16 cellular contexts compared by ENCODE assay signal in genomic region chr5:171745602-171746001, GRCh38. TPM values are rescaled to one million over a fixed set of nuclear protein-coding genes. Genes with fewer than 3 reads are reported as not detected.
A peak's percentile ranks its signal among the peaks of the same experiment; 100 is the strongest.
DNase-seq lines count a peak whose midpoint lies in the region; ATAC-seq and TF ChIP-seq lines count a peak whose summit lies in the region.
"Had no signal": no experiment of that assay in that cellular context is flagged by ENCODE, and none has a peak within 500 bp of the region (broad histone marks: within the 10 kb centered on the region; RNA-seq: fewer than 3 reads in every experiment).

No MANE protein-coding gene starts in this region.

- no peak for ATAC-seq in left lobe of liver
- no peak for ATAC-seq in activated CD8-positive, alpha-beta memory T cell treated with anti-CD3 and anti-CD28 coated beads, Interleukin-2, amount 10 ng/mL, durations not matched to agents 7 days and 5 days

- H3K9me3 Mint-ChIP-seq in activated CD8-positive, alpha-beta memory T cell treated with anti-CD3 and anti-CD28 coated beads, Interleukin-2, amount 10 ng/mL, durations not matched to agents 7 days and 5 days (ENCODE audit: low read depth), result no peaks in the 10 kb centered on the region

- CTCF ChIA-PET in activated CD8-positive, alpha-beta memory T cell treated with anti-CD3 and anti-CD28 coated beads, Interleukin-2, amount 10 ng/mL, durations not matched to agents 7 days and 5 days (lab: Charles Lee), result no interaction called here

- DNase-seq in ACHN, result peak; percentile 39
- peak; percentile 14 for DNase-seq in GM12865 (ENCODE audit: low read depth)
- DNase-seq in fibroblast of the aortic adventitia (ENCODE audit: low read depth), result peak; percentile 13
- DNase-seq in kidney glomerular epithelial cell (lab: John Stamatoyannopoulos, UW), result peak; percentile 48
- no peak for DNase-seq in mesenteric fat pad (ENCODE audit: low spot score)
- DNase-seq in left lobe of liver (ENCODE audit: low spot score), result no peak
- DNase-seq in stimulated activated CD4-positive, alpha-beta T cell treated with anti-CD3 and anti-CD28 coated beads, Interleukin-4, amount 100 ng/mL, for 24 hours, result no peak
- DNase-seq in activated CD8-positive, alpha-beta memory T cell treated with anti-CD3 and anti-CD28 coated beads, Interleukin-2, amount 10 ng/mL, durations not matched to agents 7 days and 5 days, result no peak
- DNase-seq: Caco-2, EL, NCI-H1048, NCI-H1436 treated with DMSO at 0.1 percent for 48 hours, NCI-H2081, NCI-H510A treated with DMSO at 0.1 percent for 48 hours, PC-9 had no signal

- H3K27me3 Mint-ChIP-seq in activated CD8-positive, alpha-beta memory T cell treated with anti-CD3 and anti-CD28 coated beads, Interleukin-2, amount 10 ng/mL, durations not matched to agents 7 days and 5 days, result peaks cover 3% of the 10 kb centered on the region

- H3K27ac Mint-ChIP-seq in activated CD8-positive, alpha-beta memory T cell treated with anti-CD3 and anti-CD28 coated beads, Interleukin-2, amount 10 ng/mL, durations not matched to agents 7 days and 5 days, result no peak overlapping the region

- H3K4me1 Mint-ChIP-seq in activated CD8-positive, alpha-beta memory T cell treated with anti-CD3 and anti-CD28 coated beads, Interleukin-2, amount 10 ng/mL, durations not matched to agents 7 days and 5 days, result no peaks in the 10 kb centered on the region

- H3K36me3 Mint-ChIP-seq in activated CD8-positive, alpha-beta memory T cell treated with anti-CD3 and anti-CD28 coated beads, Interleukin-2, amount 10 ng/mL, durations not matched to agents 7 days and 5 days, result no peaks in the 10 kb centered on the region

- no peak overlapping the region for H3K4me3 ChIP-seq in GM12865 (ENCODE audit: low read depth, low read length)
- H3K4me3 ChIP-seq in fibroblast of the aortic adventitia (ENCODE audit: low read depth, low read length), result no peak overlapping the region
- H3K4me3 ChIP-seq: PC-9 had no signal

- H3K4me3 Mint-ChIP-seq in activated CD8-positive, alpha-beta memory T cell treated with anti-CD3 and anti-CD28 coated beads, Interleukin-2, amount 10 ng/mL, durations not matched to agents 7 days and 5 days, result no peak overlapping the region

- TF ChIP-seq CTCF in GM12865 (IDR thresholded peaks at IDR 0.05; ENCODE audit: insufficient read depth, low read depth, low read length, missing control alignments) (no peak), fibroblast of the aortic adventitia (IDR thresholded peaks at IDR 0.05; ENCODE audit: insufficient read depth, low read length) (no peak)

- in situ Hi-C loops in ACHN (cut with HindIII; ENCODE audit: low pct_ligation_motif_present, low pct_unique_long_range_greater_than_20kb, low sequenced_read_pairs), result no loop called here

RNA-seq across cellular contexts. Expression of gene SMIM23, which starts 40.0 kb away (rescaled TPM):
- total RNA-seq in fibroblast of the aortic adventitia (ENCODE audit: low replicate concordance) (not detected in 2 replicates), mesenteric fat pad (not detected), left lobe of liver (not detected)
- not detected for total RNA-seq in activated CD8-positive, alpha-beta memory T cell treated with anti-CD3 and anti-CD28 coated beads, Interleukin-2, amount 10 ng/mL, durations not matched to agents 7 days and 5 days
- total RNA-seq: Caco-2, MCF 10A, PC-9 had no signal

Comparison
In these comparisons a context has a peak if more than half of its experiments do, and no peak if none do; other contexts are left out.
1. DNase-seq: peak in ACHN (single experiment), GM12865 (single experiment), fibroblast of the aortic adventitia (single experiment) and kidney glomerular epithelial cell (single experiment); none in mesenteric fat pad (single experiment), left lobe of liver (single experiment), stimulated activated CD4-positive, alpha-beta T cell treated with anti-CD3 and anti-CD28 coated beads, Interleukin-4, amount 100 ng/mL, for 24 hours (single experiment) and activated CD8-positive, alpha-beta memory T cell treated with anti-CD3 and anti-CD28 coated beads, Interleukin-2, amount 10 ng/mL, durations not matched to agents 7 days and 5 days (single experiment).